17 cellular contexts compared by ENCODE assay signal in genomic region chr3:169400205-169400604, GRCh38.
"Had no signal": no experiment of that assay in that cellular context is flagged by ENCODE, and none has a peak within 500 bp of the region (broad histone marks: within the 10 kb centered on the region; RNA-seq: fewer than 3 reads in every experiment).

No MANE protein-coding gene starts in this region.

- H3K4me2 ChIP-seq: SK-N-SH had no signal

- H3K9ac ChIP-seq: SK-N-SH had no signal

- H3K9me2 ChIP-seq: SK-N-SH had no signal

- DNase-seq: KBM-7, MM.1S, NCI-H1105 treated with DMSO at 0.1 percent for 48 hours, NCI-H1417 treated with DMSO at 0.1 percent for 48 hours, NCI-H146, NCI-H1694 treated with DMSO at 0.1 percent for 48 hours, NCI-H1930, NCI-H2171, NCI-H226, NCI-H446, NCI-H774, SHP77, SK-N-SH, SW 1271 had no signal

- H3K9me3 ChIP-seq: SK-N-SH had no signal

- ATAC-seq: HepG2, Panc1 had no signal

- H3K27ac ChIP-seq: RWPE1 had no signal
